ENCODE assay signal across 1 cellular context in the genomic region with DNA sequence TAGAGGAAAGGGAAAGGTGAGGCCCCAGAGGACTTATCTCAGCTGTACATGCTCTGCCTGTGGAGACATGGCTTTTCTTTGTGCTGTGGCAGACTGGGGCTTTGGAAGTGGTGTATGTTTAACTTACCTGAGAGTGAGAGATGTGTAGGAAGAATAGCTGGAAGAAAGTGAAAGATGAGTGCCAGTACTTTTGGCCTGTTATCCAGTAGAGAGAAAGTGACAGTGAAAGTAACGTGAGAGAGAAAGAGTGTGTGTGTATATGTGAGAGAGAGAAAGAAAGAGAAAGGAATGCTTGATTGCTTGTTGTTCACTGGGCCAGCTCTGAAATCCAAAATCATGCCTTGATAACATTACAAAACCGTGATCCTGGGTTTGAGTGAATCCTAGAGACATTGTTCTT.
TF ChIP-seq lines count a peak whose summit lies in the region.

No MANE protein-coding gene starts in this region.

TF ChIP-seq in GM23338, 12 proteins besides CTCF, POLR2A, EP300 and RAD21 (continued from another document):
- TF ChIP-seq, protein P1, sequence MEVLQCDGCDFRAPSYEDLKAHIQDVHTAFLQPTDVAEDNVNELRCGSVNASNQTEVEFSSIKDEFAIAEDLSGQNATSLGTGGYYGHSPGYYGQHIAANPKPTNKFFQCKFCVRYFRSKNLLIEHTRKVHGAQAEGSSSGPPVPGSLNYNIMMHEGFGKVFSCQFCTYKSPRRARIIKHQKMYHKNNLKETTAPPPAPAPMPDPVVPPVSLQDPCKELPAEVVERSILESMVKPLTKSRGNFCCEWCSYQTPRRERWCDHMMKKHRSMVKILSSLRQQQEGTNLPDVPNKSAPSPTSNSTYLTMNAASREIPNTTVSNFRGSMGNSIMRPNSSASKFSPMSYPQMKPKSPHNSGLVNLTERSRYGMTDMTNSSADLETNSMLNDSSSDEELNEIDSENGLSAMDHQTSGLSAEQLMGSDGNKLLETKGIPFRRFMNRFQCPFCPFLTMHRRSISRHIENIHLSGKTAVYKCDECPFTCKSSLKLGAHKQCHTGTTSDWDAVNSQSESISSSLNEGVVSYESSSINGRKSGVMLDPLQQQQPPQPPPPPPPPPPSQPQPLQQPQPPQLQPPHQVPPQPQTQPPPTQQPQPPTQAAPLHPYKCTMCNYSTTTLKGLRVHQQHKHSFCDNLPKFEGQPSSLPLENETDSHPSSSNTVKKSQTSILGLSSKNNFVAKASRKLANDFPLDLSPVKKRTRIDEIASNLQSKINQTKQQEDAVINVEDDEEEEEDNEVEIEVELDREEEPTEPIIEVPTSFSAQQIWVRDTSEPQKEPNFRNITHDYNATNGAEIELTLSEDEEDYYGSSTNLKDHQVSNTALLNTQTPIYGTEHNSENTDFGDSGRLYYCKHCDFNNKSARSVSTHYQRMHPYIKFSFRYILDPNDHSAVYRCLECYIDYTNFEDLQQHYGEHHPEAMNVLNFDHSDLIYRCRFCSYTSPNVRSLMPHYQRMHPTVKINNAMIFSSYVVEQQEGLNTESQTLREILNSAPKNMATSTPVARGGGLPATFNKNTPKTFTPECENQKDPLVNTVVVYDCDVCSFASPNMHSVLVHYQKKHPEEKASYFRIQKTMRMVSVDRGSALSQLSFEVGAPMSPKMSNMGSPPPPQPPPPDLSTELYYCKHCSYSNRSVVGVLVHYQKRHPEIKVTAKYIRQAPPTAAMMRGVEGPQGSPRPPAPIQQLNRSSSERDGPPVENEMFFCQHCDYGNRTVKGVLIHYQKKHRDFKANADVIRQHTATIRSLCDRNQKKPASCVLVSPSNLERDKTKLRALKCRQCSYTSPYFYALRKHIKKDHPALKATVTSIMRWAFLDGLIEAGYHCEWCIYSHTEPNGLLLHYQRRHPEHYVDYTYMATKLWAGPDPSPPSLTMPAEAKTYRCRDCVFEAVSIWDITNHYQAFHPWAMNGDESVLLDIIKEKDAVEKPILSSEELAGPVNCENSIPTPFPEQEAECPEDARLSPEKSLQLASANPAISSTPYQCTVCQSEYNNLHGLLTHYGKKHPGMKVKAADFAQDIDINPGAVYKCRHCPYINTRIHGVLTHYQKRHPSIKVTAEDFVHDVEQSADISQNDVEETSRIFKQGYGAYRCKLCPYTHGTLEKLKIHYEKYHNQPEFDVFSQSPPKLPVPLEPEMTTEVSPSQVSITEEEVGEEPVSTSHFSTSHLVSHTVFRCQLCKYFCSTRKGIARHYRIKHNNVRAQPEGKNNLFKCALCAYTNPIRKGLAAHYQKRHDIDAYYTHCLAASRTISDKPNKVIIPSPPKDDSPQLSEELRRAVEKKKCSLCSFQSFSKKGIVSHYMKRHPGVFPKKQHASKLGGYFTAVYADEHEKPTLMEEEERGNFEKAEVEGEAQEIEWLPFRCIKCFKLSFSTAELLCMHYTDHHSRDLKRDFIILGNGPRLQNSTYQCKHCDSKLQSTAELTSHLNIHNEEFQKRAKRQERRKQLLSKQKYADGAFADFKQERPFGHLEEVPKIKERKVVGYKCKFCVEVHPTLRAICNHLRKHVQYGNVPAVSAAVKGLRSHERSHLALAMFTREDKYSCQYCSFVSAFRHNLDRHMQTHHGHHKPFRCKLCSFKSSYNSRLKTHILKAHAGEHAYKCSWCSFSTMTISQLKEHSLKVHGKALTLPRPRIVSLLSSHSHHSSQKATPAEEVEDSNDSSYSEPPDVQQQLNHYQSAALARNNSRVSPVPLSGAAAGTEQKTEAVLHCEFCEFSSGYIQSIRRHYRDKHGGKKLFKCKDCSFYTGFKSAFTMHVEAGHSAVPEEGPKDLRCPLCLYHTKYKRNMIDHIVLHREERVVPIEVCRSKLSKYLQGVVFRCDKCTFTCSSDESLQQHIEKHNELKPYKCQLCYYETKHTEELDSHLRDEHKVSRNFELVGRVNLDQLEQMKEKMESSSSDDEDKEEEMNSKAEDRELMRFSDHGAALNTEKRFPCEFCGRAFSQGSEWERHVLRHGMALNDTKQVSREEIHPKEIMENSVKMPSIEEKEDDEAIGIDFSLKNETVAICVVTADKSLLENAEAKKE (CRISPR knock-in tag; IDR thresholded peaks at IDR 0.05): no peak
- TF ChIP-seq EZH2 (IDR thresholded peaks at IDR 0.05; ENCODE audit: low read depth, unreplicated experiment) (no peak), EZH2phosphoT487 (IDR thresholded peaks at IDR 0.05; ENCODE audit: unreplicated experiment) (no peak), CREB1 (CRISPR knock-in tag; IDR thresholded peaks at IDR 0.05; ENCODE audit: low read depth) (no peak), JUNB (IDR thresholded peaks at IDR 0.05; ENCODE audit: unreplicated experiment) (no peak), NANOG (IDR thresholded peaks at IDR 0.05; ENCODE audit: borderline replicate concordance) (no peak), ZNF331 (CRISPR knock-in tag; IDR thresholded peaks at IDR 0.05; ENCODE audit: low read depth) (no peak), POLR2AphosphoS5 (IDR thresholded peaks at IDR 0.05; ENCODE audit: low read depth) (no peak), STAT1 (IDR thresholded peaks at IDR 0.05; ENCODE audit: unreplicated experiment) (no peak)
- TF ChIP-seq, protein P2, sequence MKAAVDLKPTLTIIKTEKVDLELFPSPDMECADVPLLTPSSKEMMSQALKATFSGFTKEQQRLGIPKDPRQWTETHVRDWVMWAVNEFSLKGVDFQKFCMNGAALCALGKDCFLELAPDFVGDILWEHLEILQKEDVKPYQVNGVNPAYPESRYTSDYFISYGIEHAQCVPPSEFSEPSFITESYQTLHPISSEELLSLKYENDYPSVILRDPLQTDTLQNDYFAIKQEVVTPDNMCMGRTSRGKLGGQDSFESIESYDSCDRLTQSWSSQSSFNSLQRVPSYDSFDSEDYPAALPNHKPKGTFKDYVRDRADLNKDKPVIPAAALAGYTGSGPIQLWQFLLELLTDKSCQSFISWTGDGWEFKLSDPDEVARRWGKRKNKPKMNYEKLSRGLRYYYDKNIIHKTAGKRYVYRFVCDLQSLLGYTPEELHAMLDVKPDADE (IDR thresholded peaks at IDR 0.05): no peak
